21 cellular contexts compared by ENCODE assay signal in the genomic region with DNA sequence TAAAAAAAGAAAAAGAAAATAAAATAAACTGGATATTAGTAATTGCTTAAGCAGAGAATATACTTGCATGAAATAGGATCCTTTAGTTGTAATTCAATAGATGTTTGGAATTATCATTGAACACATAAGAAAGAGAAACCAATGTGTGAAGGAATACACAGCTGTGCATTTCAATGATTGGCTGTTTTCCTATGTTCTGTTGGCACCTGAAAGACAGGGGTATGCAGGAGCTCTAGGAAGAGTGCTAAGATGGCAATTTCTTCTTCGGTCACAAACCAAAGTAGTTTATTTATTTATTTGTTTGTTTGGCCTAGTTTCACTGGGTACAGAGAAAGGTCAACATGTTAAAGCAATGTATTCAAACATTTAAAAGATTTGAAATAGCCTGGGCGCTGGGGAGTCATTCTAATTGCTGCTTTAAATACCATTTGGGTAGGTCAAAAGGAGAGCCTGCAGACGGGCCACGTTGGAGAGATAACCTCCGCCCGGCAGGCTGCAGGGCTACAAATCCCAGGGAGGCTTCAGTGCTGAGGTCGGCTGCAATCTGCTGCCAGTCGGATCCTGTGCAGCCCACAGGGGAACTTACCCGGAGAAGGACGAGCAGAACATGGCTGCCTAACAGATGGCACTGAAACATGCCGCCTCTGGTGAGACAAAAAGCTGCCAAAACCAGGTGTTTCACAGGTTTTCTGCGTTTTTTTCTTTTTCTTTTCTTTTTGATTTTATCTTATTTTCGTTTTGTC.
DNase-seq lines count a peak whose midpoint lies in the region; ATAC-seq, FAIRE-seq and TF ChIP-seq lines count a peak whose summit lies in the region.
"Had no signal": no experiment of that assay in that cellular context is flagged by ENCODE, and none has a peak within 500 bp of the region (broad histone marks: within the 10 kb centered on the region; RNA-seq: fewer than 3 reads in every experiment).

No MANE protein-coding gene starts in this region.

- no peak overlapping the region for H3K27ac Mint-ChIP-seq in T-helper 2 cell treated with Interferon-gamma antibody and Interleukin-4, amounts not matched to agents 5 μg/mL and 100 μg/mL, for 36 hours
- H3K27ac Mint-ChIP-seq: activated CD4-positive, alpha-beta memory T cell treated with anti-CD3 and anti-CD28 coated beads for 36 hours; effector memory CD8-positive, alpha-beta T cell; nephron; progenitor cell of endocrine pancreas had no signal

- ATAC-seq in HG02623 (IDR thresholded peaks at IDR 0.05; ENCODE audit: unreplicated experiment) (no peak), GM18517 (IDR thresholded peaks at IDR 0.05; ENCODE audit: unreplicated experiment) (no peak)
- ATAC-seq: effector memory CD8-positive, alpha-beta T cell had no signal

- H3K4me3 ChIP-seq in left ventricle myocardium inferior: peak overlapping the region; percentile 44
- H3K4me3 ChIP-seq in WERI-Rb-1 (ENCODE audit: low read depth, low read length): no peak overlapping the region
- no peak overlapping the region for H3K4me3 ChIP-seq in kidney (ENCODE audit: low read length in 2 of 2)
- H3K4me3 ChIP-seq: skin epidermis, stomach, vagina had no signal

- no peaks in the 10 kb centered on the region for H3K27me3 Mint-ChIP-seq in T-helper 2 cell treated with Interferon-gamma antibody and Interleukin-4, amounts not matched to agents 5 μg/mL and 100 μg/mL, for 36 hours (ENCODE audit: low read depth)
- H3K27me3 Mint-ChIP-seq: activated CD4-positive, alpha-beta memory T cell treated with anti-CD3 and anti-CD28 coated beads for 36 hours; effector memory CD8-positive, alpha-beta T cell; progenitor cell of endocrine pancreas had no signal

- no peaks in the 10 kb centered on the region for H3K9me3 ChIP-seq in left ventricle myocardium inferior (replicated peaks)
- no peaks in the 10 kb centered on the region for H3K9me3 ChIP-seq in WERI-Rb-1 (ENCODE audit: severe bottlenecking)
- H3K9me3 ChIP-seq in kidney (ENCODE audit: control insufficient read depth in 1 of 2, low read length in 2 of 2): no peaks in the 10 kb centered on the region
- H3K9me3 ChIP-seq: stomach, vagina had no signal

- H3K36me3 ChIP-seq in left ventricle myocardium inferior: no peaks in the 10 kb centered on the region
- H3K36me3 ChIP-seq in WERI-Rb-1: no peaks in the 10 kb centered on the region
- no peaks in the 10 kb centered on the region for H3K36me3 ChIP-seq in kidney (ENCODE audit: control insufficient read depth in 1 of 2, insufficient read depth in 2 of 2, low read length in 2 of 2)
- H3K36me3 ChIP-seq: stomach, vagina had no signal

- H3K36me3 Mint-ChIP-seq in T-helper 2 cell treated with Interferon-gamma antibody and Interleukin-4, amounts not matched to agents 5 μg/mL and 100 μg/mL, for 36 hours (ENCODE audit: low read depth): no peaks in the 10 kb centered on the region
- H3K36me3 Mint-ChIP-seq: activated CD4-positive, alpha-beta memory T cell treated with anti-CD3 and anti-CD28 coated beads for 36 hours; CD14-positive monocyte had no signal

- H3K4me3 Mint-ChIP-seq in T-helper 2 cell treated with Interferon-gamma antibody and Interleukin-4, amounts not matched to agents 5 μg/mL and 100 μg/mL, for 36 hours: no peak overlapping the region
- H3K4me3 Mint-ChIP-seq: activated CD4-positive, alpha-beta memory T cell treated with anti-CD3 and anti-CD28 coated beads for 36 hours; CD14-positive monocyte; effector memory CD8-positive, alpha-beta T cell; nephron had no signal

- H3K4me1 Mint-ChIP-seq in T-helper 2 cell treated with Interferon-gamma antibody and Interleukin-4, amounts not matched to agents 5 μg/mL and 100 μg/mL, for 36 hours (ENCODE audit: low read depth): no peaks in the 10 kb centered on the region
- H3K4me1 Mint-ChIP-seq: CD14-positive monocyte, nephron had no signal

- DNase-seq in left ventricle myocardium inferior: no peak
- DNase-seq in cardiac septum (ENCODE audit: low spot score): no peak
- DNase-seq in WERI-Rb-1: peak; percentile 8
- peak; percentile 69 for DNase-seq in kidney
- no peak for DNase-seq in T-helper 2 cell treated with Interferon-gamma antibody and Interleukin-4, amounts not matched to agents 5 μg/mL and 100 μg/mL, for 36 hours (ENCODE audit: low spot score)
- no peak for DNase-seq in SHP77 (lab: John Stamatoyannopoulos, UW)
- DNase-seq: activated CD4-positive, alpha-beta memory T cell treated with anti-CD3 and anti-CD28 coated beads for 36 hours; activated naive CD4-positive, alpha-beta T cell; effector memory CD8-positive, alpha-beta T cell; GDM1; islet precursor cell; NCI-H1436; stimulated activated CD4-positive, alpha-beta T cell treated with anti-CD3 and anti-CD28 coated beads, Interleukin-2, amount 100 ng/mL, for 48 hours; stomach had no signal

- H3K27ac ChIP-seq in left ventricle myocardium inferior (replicated peaks) (no peak overlapping the region), WERI-Rb-1 (no peak overlapping the region), kidney (ENCODE audit: low read depth in 2 of 2, low read length in 2 of 2) (no peak overlapping the region)
- H3K27ac ChIP-seq: skin epidermis, stomach, vagina had no signal

- H3K4me1 ChIP-seq in left ventricle myocardium inferior (no peaks in the 10 kb centered on the region), kidney (ENCODE audit: control insufficient read depth in 1 of 2, insufficient read depth in 1 of 2, low read depth in 1 of 2, low read length in 2 of 2) (no peaks in the 10 kb centered on the region)
- H3K4me1 ChIP-seq: stomach, vagina had no signal

- FAIRE-seq in kidney (lab: Jason Lieb, UNC): no peak

- peaks cover 39% of the 10 kb centered on the region for H3K9me3 Mint-ChIP-seq in T-helper 2 cell treated with Interferon-gamma antibody and Interleukin-4, amounts not matched to agents 5 μg/mL and 100 μg/mL, for 36 hours

- H3K27me3 ChIP-seq in left ventricle myocardium inferior (ENCODE audit: low read depth) (no peaks in the 10 kb centered on the region), WERI-Rb-1 (ENCODE audit: insufficient read depth, low read depth, severe bottlenecking) (no peaks in the 10 kb centered on the region)
- H3K27me3 ChIP-seq: stomach, vagina had no signal

- intact Hi-C loops in left ventricle myocardium inferior (cut with micrococcal nuclease): no loop called here
- intact Hi-C loops in cardiac septum (cut with DNase I): no loop called here
- intact Hi-C loops in kidney (cut with DNase I): no loop called here

- H3K9ac ChIP-seq in kidney (ENCODE audit: low read length in 2 of 2): no peak overlapping the region

- TF ChIP-seq CTCF in left ventricle myocardium inferior (IDR thresholded peaks at IDR 0.05; ENCODE audit: borderline replicate concordance) (no peak), WERI-Rb-1 (IDR thresholded peaks at IDR 0.05; ENCODE audit: low read depth, low read length) (no peak), kidney (IDR thresholded peaks at IDR 0.05; ENCODE audit: borderline replicate concordance, extremely low read depth, insufficient read depth) (no peak)

Comparison
In these comparisons a context has a peak if more than half of its experiments do, and no peak if none do; other contexts are left out.
1. DNase-seq: peak in WERI-Rb-1 (single experiment) and kidney (single experiment); none in left ventricle myocardium inferior (single experiment), cardiac septum (single experiment), T-helper 2 cell treated with Interferon-gamma antibody and Interleukin-4, amounts not matched to agents 5 μg/mL and 100 μg/mL, for 36 hours (single experiment) and SHP77 (0 of 2).